Comparison of ENCODE assay signal across 10 cellular contexts in genomic region chr20:10288421-10288820, GRCh38.
"Had no signal": no experiment of that assay in that cellular context is flagged by ENCODE, and none has a peak within 500 bp of the region (broad histone marks: within the 10 kb centered on the region; RNA-seq: fewer than 3 reads in every experiment).

No MANE protein-coding gene starts in this region.

- FAIRE-seq: HTR-8/SVneo, K562 had no signal

- H3K36me3 ChIP-seq: HAP-1 had no signal

- H2AFZ ChIP-seq: GM23248 had no signal

- DNase-seq: GM23248, GOT3, H7, HFFc6, IMR-90, KG1 had no signal

- H3K4me3 ChIP-seq: GM23248, HAP-1, K562 had no signal

- ATAC-seq: HCT116, K562 had no signal

- H3K9ac ChIP-seq: GM23248 had no signal

- H3K9me3 ChIP-seq: HAP-1 had no signal

- H3K27ac ChIP-seq: GM23248 had no signal
